1 cellular context compared by ENCODE assay signal in genomic region chr12:66120477-66120876, GRCh38.
TF ChIP-seq lines count a peak whose summit lies in the region.

No MANE protein-coding gene starts in this region.

TF ChIP-seq in A549, 52 proteins besides CTCF, POLR2A, EP300 and RAD21 (continued from another document):
- TF ChIP-seq HES2 (IDR thresholded peaks at IDR 0.05) (no peak), GATA3 (IDR thresholded peaks at IDR 0.05; ENCODE audit: borderline replicate concordance) (no peak), NR3C1 (IDR thresholded peaks at IDR 0.05) (no peak), BHLHE40 (IDR thresholded peaks at IDR 0.05; ENCODE audit: low read depth, low read length) (no peak), SREBF2 (IDR thresholded peaks at IDR 0.05) (no peak), JUN (IDR thresholded peaks at IDR 0.05) (no peak), KDM1A (IDR thresholded peaks at IDR 0.05; ENCODE audit: low read depth) (no peak), HDAC2 (IDR thresholded peaks at IDR 0.05) (no peak)
